Comparison of ENCODE assay signal across 12 cellular contexts in the genomic region with DNA sequence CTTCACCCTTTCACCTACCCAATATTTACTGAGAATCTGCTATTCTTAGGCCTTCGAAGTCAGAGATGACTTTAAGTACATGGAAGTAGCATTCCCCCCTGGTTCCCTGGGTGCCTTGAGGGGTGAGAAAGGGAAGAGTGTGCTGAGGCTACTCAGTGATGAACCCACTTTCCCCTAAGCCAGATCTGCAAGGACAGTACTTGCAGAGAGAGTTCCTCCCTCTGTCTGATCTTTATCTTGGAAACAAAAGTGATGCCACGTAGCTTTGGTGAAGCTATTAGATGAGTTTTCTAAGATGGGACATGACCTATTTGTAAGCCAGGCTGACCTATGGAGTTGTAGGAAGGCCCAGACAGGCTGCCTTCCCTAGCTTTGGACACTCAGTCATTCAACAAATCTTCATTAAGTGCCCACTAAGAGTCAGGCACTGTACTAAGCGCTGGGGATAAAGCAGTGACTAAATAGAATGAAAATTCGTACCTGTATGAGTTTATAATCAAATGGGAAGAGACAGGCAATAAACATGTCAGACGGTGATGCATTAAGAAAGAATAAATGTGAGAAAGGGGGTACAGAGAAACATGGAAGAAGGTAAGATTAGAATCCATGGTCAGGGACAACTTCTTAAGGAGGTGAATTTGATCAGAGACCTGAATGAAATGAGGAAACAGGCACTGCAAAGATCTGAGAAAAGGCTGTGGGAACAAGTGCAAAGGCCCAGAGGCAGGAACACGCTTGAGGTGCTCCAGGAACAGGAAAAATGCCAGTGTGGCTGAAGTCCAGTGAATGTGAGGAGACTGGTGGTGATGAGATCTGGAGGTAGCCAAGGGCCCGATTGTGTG. TPM values are rescaled to one million over a fixed set of nuclear protein-coding genes. Genes with fewer than 3 reads are reported as not detected.
DNase-seq lines count a peak whose midpoint lies in the region; ATAC-seq and TF ChIP-seq lines count a peak whose summit lies in the region.
"Had no signal": no experiment of that assay in that cellular context is flagged by ENCODE, and none has a peak within 500 bp of the region (broad histone marks: within the 10 kb centered on the region; RNA-seq: fewer than 3 reads in every experiment).

No MANE protein-coding gene starts in this region.

- TF ChIP-seq CTCF in neural progenitor cell (IDR thresholded peaks at IDR 0.05) = no peak
- TF ChIP-seq CTCF in esophagus squamous epithelium (IDR thresholded peaks at IDR 0.05) = no peak

- no peaks in the 10 kb centered on the region for H3K27me3 ChIP-seq in CD4-positive, alpha-beta memory T cell (ENCODE audit: insufficient read depth, low read length)
- H3K27me3 ChIP-seq in neural progenitor cell = no peaks in the 10 kb centered on the region
- no peaks in the 10 kb centered on the region for H3K27me3 ChIP-seq in esophagus squamous epithelium

- H3K4me2 ChIP-seq in neural progenitor cell = no peak overlapping the region

- H3F3A ChIP-seq in neural progenitor cell (ENCODE audit: low read depth) = peaks cover 9% of the 10 kb centered on the region

- H3K4me3 ChIP-seq in CD4-positive, alpha-beta memory T cell (ENCODE audit: low read length in 2 of 2) = no peak overlapping the region
- H3K4me3 ChIP-seq in neural progenitor cell = no peak overlapping the region
- H3K4me3 ChIP-seq in esophagus squamous epithelium = no peak overlapping the region

- POLR2A ChIA-PET in CD4-positive, alpha-beta memory T cell (lab: Charles Lee; ENCODE audit: partially characterized antibody) = interaction anchor here (0.6 to 1.1 kb wide), 2 partner anchors 9 to 43 kb away, joined by 3 to 6 read pairs; no protein-coding TSS in a partner anchor

- CTCF ChIA-PET in CD4-positive, alpha-beta memory T cell (lab: Charles Lee; ENCODE audit: partially characterized antibody) = interaction anchor here (1.6 to 8.2 kb wide), 2 partner anchors 19 to 43 kb away, joined by 7 to 94 read pairs; partner anchors contain the start of gene BCL2L1

- H3K9me3 Mint-ChIP-seq in CD4-positive, alpha-beta memory T cell = no peaks in the 10 kb centered on the region
- no peaks in the 10 kb centered on the region for H3K9me3 Mint-ChIP-seq in activated naive CD8-positive, alpha-beta T cell treated with anti-CD3 and anti-CD28 coated beads, Interleukin-2, amount 50 U/mL, for 24 hours
- H3K9me3 Mint-ChIP-seq in neural progenitor cell = no peaks in the 10 kb centered on the region

- peak overlapping the region in 7 of 8 donors; percentile 2 to 70 (median 26) for H3K4me3 Mint-ChIP-seq in CD4-positive, alpha-beta memory T cell
- H3K4me3 Mint-ChIP-seq in activated naive CD8-positive, alpha-beta T cell treated with anti-CD3 and anti-CD28 coated beads, Interleukin-2, amount 50 U/mL, for 24 hours = no peak overlapping the region
- H3K4me3 Mint-ChIP-seq in neural progenitor cell = no peak overlapping the region

- H3K36me3 ChIP-seq in CD4-positive, alpha-beta memory T cell (ENCODE audit: insufficient read depth, low read length) = peaks cover 5% of the 10 kb centered on the region
- peaks cover 60% of the 10 kb centered on the region for H3K36me3 ChIP-seq in KOPT-K1 (ENCODE audit: insufficient read depth, low read length)
- no peaks in the 10 kb centered on the region for H3K36me3 ChIP-seq in neural progenitor cell
- peaks cover 0 to 65% (median 0%) of the 10 kb centered on the region in 3 donors for H3K36me3 ChIP-seq in esophagus squamous epithelium

- no peak for DNase-seq in CD4-positive, alpha-beta memory T cell
- no peak for DNase-seq in activated naive CD8-positive, alpha-beta T cell treated with anti-CD3 and anti-CD28 coated beads, Interleukin-2, amount 50 U/mL, for 24 hours
- DNase-seq in neural progenitor cell (ENCODE audit: low spot score) (no peak), NCI-H1436 (lab: John Stamatoyannopoulos, UW) (no peak), esophagus squamous epithelium (lab: John Stamatoyannopoulos, UW) (no peak), GM19240 (ENCODE audit: insufficient read length, low spot score) (no peak)
- DNase-seq: amygdala, DMS53, NCI-H2029 treated with DMSO at 0.1 percent for 48 hours had no signal

- no peak overlapping the region for H2AFZ ChIP-seq in neural progenitor cell (replicated peaks)

- WGBS in esophagus squamous epithelium, 2 donors = 77 to 80% methylated on average over 7 of the region's 7 CpGs

- intact Hi-C loops in CD4-positive, alpha-beta memory T cell (cut with micrococcal nuclease) = no loop called here
- intact Hi-C loops in esophagus squamous epithelium (cut with DNase I) = no loop called here

- H3K4me1 ChIP-seq in CD4-positive, alpha-beta memory T cell (ENCODE audit: insufficient read depth, low read length) = peaks cover 96% of the 10 kb centered on the region
- H3K4me1 ChIP-seq in neural progenitor cell (peaks cover 24% of the 10 kb centered on the region), esophagus squamous epithelium (peaks cover 14 to 95% (median 56%) of the 10 kb centered on the region in 3 donors)

- no peak overlapping the region for H3K9ac ChIP-seq in neural progenitor cell

- no peak for TF ChIP-seq POLR2A in esophagus squamous epithelium (IDR thresholded peaks at IDR 0.05)

- peaks cover 46% of the 10 kb centered on the region for H3K79me2 ChIP-seq in neural progenitor cell (ENCODE audit: low read depth)

- H3K9me3 ChIP-seq in CD4-positive, alpha-beta memory T cell (ENCODE audit: control insufficient read depth in 1 of 2, low read length in 2 of 2) = no peaks in the 10 kb centered on the region
- H3K9me3 ChIP-seq in KOPT-K1 (ENCODE audit: insufficient read depth, low read length, poor library complexity, severe bottlenecking) (no peaks in the 10 kb centered on the region), neural progenitor cell (ENCODE audit: low read depth) (no peaks in the 10 kb centered on the region), esophagus squamous epithelium (no peaks in the 10 kb centered on the region)

- no peaks in the 10 kb centered on the region for H3K27me3 Mint-ChIP-seq in CD4-positive, alpha-beta memory T cell
- no peaks in the 10 kb centered on the region for H3K27me3 Mint-ChIP-seq in activated naive CD8-positive, alpha-beta T cell treated with anti-CD3 and anti-CD28 coated beads, Interleukin-2, amount 50 U/mL, for 24 hours
- H3K27me3 Mint-ChIP-seq in neural progenitor cell (ENCODE audit: insufficient read depth, low read depth) = peaks cover 6% of the 10 kb centered on the region

- H3K4me1 Mint-ChIP-seq in CD4-positive, alpha-beta memory T cell = peaks cover 69 to 99% (median 82%) of the 10 kb centered on the region in 4 donors
- H3K4me1 Mint-ChIP-seq in activated naive CD8-positive, alpha-beta T cell treated with anti-CD3 and anti-CD28 coated beads, Interleukin-2, amount 50 U/mL, for 24 hours = peaks cover 98% of the 10 kb centered on the region
- H3K4me1 Mint-ChIP-seq in neural progenitor cell = peaks cover 24% of the 10 kb centered on the region

- peaks cover 6% of the 10 kb centered on the region for H4K20me1 ChIP-seq in neural progenitor cell (ENCODE audit: low read depth)

- no peak overlapping the region for H3K27ac ChIP-seq in CD4-positive, alpha-beta memory T cell (ENCODE audit: low read depth, low read length)
- H3K27ac ChIP-seq in KOPT-K1 (ENCODE audit: low read depth, low read length, poor library complexity, severe bottlenecking) (peak overlapping the region; percentile 99), neural progenitor cell (peak overlapping the region; percentile 10), esophagus squamous epithelium (peak overlapping the region in 1 of 4 donors; percentile 11)

- ATAC-seq in activated naive CD8-positive, alpha-beta T cell treated with anti-CD3 and anti-CD28 coated beads, Interleukin-2, amount 50 U/mL, for 24 hours = no peak
- ATAC-seq in HG03520 (IDR thresholded peaks at IDR 0.05; ENCODE audit: unreplicated experiment) = no peak

- H3K36me3 Mint-ChIP-seq in CD4-positive, alpha-beta memory T cell = peaks cover 39 to 47% of the 10 kb centered on the region in 2 donors
- peaks cover 87% of the 10 kb centered on the region for H3K36me3 Mint-ChIP-seq in activated naive CD8-positive, alpha-beta T cell treated with anti-CD3 and anti-CD28 coated beads, Interleukin-2, amount 50 U/mL, for 24 hours (ENCODE audit: low read depth)
- H3K36me3 Mint-ChIP-seq in neural progenitor cell = peaks cover 13% of the 10 kb centered on the region

- H3K27ac Mint-ChIP-seq in CD4-positive, alpha-beta memory T cell = peak overlapping the region; percentile 78 to 97 (median 91)
- H3K27ac Mint-ChIP-seq in activated naive CD8-positive, alpha-beta T cell treated with anti-CD3 and anti-CD28 coated beads, Interleukin-2, amount 50 U/mL, for 24 hours = peak overlapping the region; percentile 79
- H3K27ac Mint-ChIP-seq in neural progenitor cell = no peak overlapping the region

RNA-seq across cellular contexts. Expression of gene BCL2L1, which starts 42.2 kb away (rescaled TPM):
- 10 to 100 TPM; 20.3 to 20.8 TPM for total RNA-seq in CD4-positive, alpha-beta memory T cell
- 10 to 100 TPM; 22.8 to 26.1 TPM for polyA plus RNA-seq in CD4-positive, alpha-beta memory T cell
- total RNA-seq in neural progenitor cell (ENCODE audit: low replicate concordance) (60.0 and 74.6 TPM in 2 replicates), esophagus squamous epithelium (100 to 1,000 TPM in 1 of 4 donors, 10 to 100 TPM in 3; 65.4 to 105 (median 90.1) TPM)

RNA-seq across cellular contexts. Expression of gene COX4I2, which starts 42.8 kb away (rescaled TPM):
- total RNA-seq in CD4-positive, alpha-beta memory T cell = not detected
- polyA plus RNA-seq in CD4-positive, alpha-beta memory T cell = not detected
- not detected in 2 replicates for total RNA-seq in neural progenitor cell (ENCODE audit: low replicate concordance)
- total RNA-seq in esophagus squamous epithelium = 1 to 10 TPM in 2 of 4 donors, under 1 TPM in 1, not detected in 1; 0.83 to 3.1 (median 2.6) TPM
- polyA plus RNA-seq: neural cell had no signal

RNA-seq across cellular contexts. Expression of gene TPX2, which starts 58.6 kb away (rescaled TPM):
- total RNA-seq in CD4-positive, alpha-beta memory T cell = under 1 TPM; 0.30 to 0.44 TPM
- polyA plus RNA-seq in CD4-positive, alpha-beta memory T cell = under 1 TPM; 0.76 to 0.85 TPM
- total RNA-seq in neural progenitor cell (ENCODE audit: low replicate concordance) (226 and 278 TPM in 2 replicates), esophagus squamous epithelium (10 to 100 TPM; 11.4 to 47.1 (median 18.2) TPM)

Comparison
In these comparisons a context has a peak if more than half of its experiments do, and no peak if none do; other contexts are left out.
1. H3K4me3 Mint-ChIP-seq: peak in CD4-positive, alpha-beta memory T cell (7 of 8); none in activated naive CD8-positive, alpha-beta T cell treated with anti-CD3 and anti-CD28 coated beads, Interleukin-2, amount 50 U/mL, for 24 hours (single experiment) and neural progenitor cell (single experiment).
2. RNA of gene TPX2, which starts 58.6 kb away (total RNA-seq): 226 to 278 TPM in neural progenitor cell and 11.4 to 47.1 TPM in esophagus squamous epithelium; 0.30 to 0.44 TPM in CD4-positive, alpha-beta memory T cell; every median in the first group is over 4 times any median in the second.